Comparison of ENCODE assay signal across 8 cellular contexts in the genomic region with DNA sequence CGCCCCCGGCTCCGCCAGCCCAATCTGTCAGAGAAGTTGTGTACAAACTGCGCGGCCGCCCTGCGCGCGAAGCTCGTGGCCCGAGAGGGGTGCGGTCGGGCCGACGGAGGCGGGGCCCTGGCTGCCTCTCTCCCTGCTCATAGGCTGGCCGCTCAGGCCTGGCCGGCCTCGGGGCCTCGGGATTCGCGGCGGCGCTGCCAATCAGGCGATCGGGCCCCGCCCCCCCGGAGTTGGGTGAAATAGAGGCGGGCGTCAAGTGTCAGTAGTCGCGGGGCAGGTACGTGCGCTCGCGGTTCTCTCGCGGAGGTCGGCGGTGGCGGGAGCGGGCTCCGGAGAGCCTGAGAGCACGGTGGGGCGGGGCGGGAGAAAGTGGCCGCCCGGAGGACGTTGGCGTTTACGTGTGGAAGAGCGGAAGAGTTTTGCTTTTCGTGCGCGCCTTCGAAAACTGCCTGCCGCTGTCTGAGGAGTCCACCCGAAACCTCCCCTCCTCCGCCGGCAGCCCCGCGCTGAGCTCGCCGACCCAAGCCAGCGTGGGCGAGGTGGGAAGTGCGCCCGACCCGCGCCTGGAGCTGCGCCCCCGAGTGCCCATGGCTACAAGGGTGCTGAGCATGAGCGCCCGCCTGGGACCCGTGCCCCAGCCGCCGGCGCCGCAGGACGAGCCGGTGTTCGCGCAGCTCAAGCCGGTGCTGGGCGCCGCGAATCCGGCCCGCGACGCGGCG. TPM values are rescaled to one million over a fixed set of nuclear protein-coding genes. Genes with fewer than 3 reads are reported as not detected.
DNase-seq lines count a peak whose midpoint lies in the region; ATAC-seq, FAIRE-seq and TF ChIP-seq lines count a peak whose summit lies in the region.

A gene (plus strand): TSS at position 265 of the 719 bp plus-strand sequence. CDS start 323 bp downstream, at position 588.

- peak; percentile 57 for TF ChIP-seq POLR2A in GM12891 (IDR thresholded peaks at IDR 0.05; ENCODE audit: low read depth, low read length)
- peak; percentile 100 for TF ChIP-seq POLR2A in prostate gland (IDR thresholded peaks at IDR 0.05)

- DNase-seq in GM12891 (ENCODE audit: insufficient read length, low spot score) (peak; percentile 96), NCI-H1105 treated with DMSO at 0.1 percent for 48 hours (lab: John Stamatoyannopoulos, UW) (peak; percentile 79), T follicular helper cell (ENCODE audit: low read depth) (peak; percentile 90), amniotic epithelial cell (ENCODE audit: low read depth) (peak; percentile 92), left ventricle myocardium superior (peak; percentile 98), prostate gland (ENCODE audit: low spot score) (peak; percentile 99), urothelium cell line (ENCODE audit: low spot score) (peak; percentile 93)

- FAIRE-seq in GM12891 (lab: Jason Lieb, UNC) (peak; percentile 98), urothelium cell line (lab: Jason Lieb, UNC) (peak; percentile 20)

- no peaks in the 10 kb centered on the region for H3K27me3 ChIP-seq in prostate gland (replicated peaks; ENCODE audit: insufficient read depth)

- ATAC-seq in HG02759 (IDR thresholded peaks at IDR 0.05; ENCODE audit: unreplicated experiment): peak; percentile 98
- ATAC-seq in left ventricle myocardium superior: peak; percentile 99

- no peaks in the 10 kb centered on the region for H3K4me1 ChIP-seq in prostate gland (replicated peaks)

- H3K36me3 ChIP-seq in prostate gland: no peaks in the 10 kb centered on the region

- 0% methylated on average over 43 of the region's 93 CpGs for WGBS in prostate gland

- peak within 1 kb of the TSS; percentile 85 to 89 for H3K27ac ChIP-seq in prostate gland

- H3K4me3 ChIP-seq in prostate gland: peak within 1 kb of the TSS; percentile 77 to 88

- no peaks in the 10 kb centered on the region for H3K9me3 ChIP-seq in prostate gland

- intact Hi-C loops in left ventricle myocardium superior (cut with micrococcal nuclease): no loop called here
- intact Hi-C loops in prostate gland (cut with DNase I): loop anchor here (5.0 to 10.0 kb wide), 2 partner anchors 234 to 277 kb away; a partner anchor contains a TSS

- TF ChIP-seq CTCF in prostate gland (IDR thresholded peaks at IDR 0.05): no peak

TF ChIP-seq in GM12891, 5 proteins besides CTCF, POLR2A, EP300 and RAD21:
- TF ChIP-seq POU2F2 (IDR thresholded peaks at IDR 0.05; ENCODE audit: low read depth, low read length) (no peak), TAF1 (IDR thresholded peaks at IDR 0.05; ENCODE audit: low read depth, low read length) (0 out of 2 replicates have a peak, but pooled peaks have one; percentile 42)

RNA-seq across cellular contexts. Expression of the gene that starts here (rescaled TPM):
- 1.4 TPM for polyA plus RNA-seq in GM12891 (2012; ENCODE audit: low read depth, missing spikeins)
- total RNA-seq in left ventricle myocardium superior: 0.89 TPM
- 10 to 100 TPM; 42.3 to 50.6 TPM for total RNA-seq in prostate gland

Comparison
In these comparisons a context has a peak if more than half of its experiments do, and no peak if none do; other contexts are left out.
1. Peak in every context shown above with its lines: DNase-seq, ATAC-seq, H3K4me3 ChIP-seq and H3K27ac ChIP-seq.
2. RNA of the gene that starts here (total RNA-seq): 42.3 to 50.6 TPM in prostate gland; 0.89 TPM in left ventricle myocardium superior (single experiment); every median in the first group is over 10 times any median in the second.
3. Peak in DNase-seq and ATAC-seq in left ventricle myocardium superior; RNA of the gene not detected or under 1 TPM.